8 cellular contexts compared by ENCODE assay signal in the genomic region with DNA sequence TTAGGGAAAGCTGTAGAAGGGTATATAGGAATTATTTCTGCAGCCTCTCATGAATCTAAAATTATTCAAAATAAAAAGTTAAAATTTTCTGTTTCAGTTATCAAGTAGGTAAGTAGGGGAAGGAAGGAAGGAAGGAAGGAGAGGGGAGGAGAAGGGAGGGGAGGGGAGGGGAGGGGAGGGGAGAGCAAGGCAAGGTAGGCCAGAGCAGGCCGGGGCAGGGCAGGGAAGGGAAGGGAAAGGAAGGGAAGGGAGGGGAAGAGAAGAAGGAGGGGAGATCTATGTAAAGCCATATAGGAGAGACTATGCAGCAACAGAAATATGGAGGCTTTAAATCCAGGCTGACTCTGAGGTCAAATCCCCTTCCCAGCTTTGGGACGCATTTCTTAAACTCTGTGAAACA. TPM values are rescaled to one million over a fixed set of nuclear protein-coding genes. Genes with fewer than 3 reads are reported as not detected.
"Had no signal": no experiment of that assay in that cellular context is flagged by ENCODE, and none has a peak within 500 bp of the region (broad histone marks: within the 10 kb centered on the region; RNA-seq: fewer than 3 reads in every experiment).

No MANE protein-coding gene starts in this region.

- H3K36me3 Mint-ChIP-seq: IgD-negative memory B cell had no signal

- H3K4me2 ChIP-seq: KMS-11 had no signal

- DNase-seq: IMR-90, KBM-7, KG1 had no signal

- H3K9ac ChIP-seq: KMS-11 had no signal

- H3K4me3 Mint-ChIP-seq: IgD-negative memory B cell had no signal

- FAIRE-seq: HTR-8/SVneo had no signal

- H3K27ac ChIP-seq: HL-60, KMS-11 had no signal

- H3K27me3 Mint-ChIP-seq: IgD-negative memory B cell had no signal

RNA-seq across cellular contexts. Expression of gene BOC, which starts 38.3 kb away (rescaled TPM):
- total RNA-seq: HT-29 had no signal
